ENCODE assay signal across 8 cellular contexts in the genomic region with DNA sequence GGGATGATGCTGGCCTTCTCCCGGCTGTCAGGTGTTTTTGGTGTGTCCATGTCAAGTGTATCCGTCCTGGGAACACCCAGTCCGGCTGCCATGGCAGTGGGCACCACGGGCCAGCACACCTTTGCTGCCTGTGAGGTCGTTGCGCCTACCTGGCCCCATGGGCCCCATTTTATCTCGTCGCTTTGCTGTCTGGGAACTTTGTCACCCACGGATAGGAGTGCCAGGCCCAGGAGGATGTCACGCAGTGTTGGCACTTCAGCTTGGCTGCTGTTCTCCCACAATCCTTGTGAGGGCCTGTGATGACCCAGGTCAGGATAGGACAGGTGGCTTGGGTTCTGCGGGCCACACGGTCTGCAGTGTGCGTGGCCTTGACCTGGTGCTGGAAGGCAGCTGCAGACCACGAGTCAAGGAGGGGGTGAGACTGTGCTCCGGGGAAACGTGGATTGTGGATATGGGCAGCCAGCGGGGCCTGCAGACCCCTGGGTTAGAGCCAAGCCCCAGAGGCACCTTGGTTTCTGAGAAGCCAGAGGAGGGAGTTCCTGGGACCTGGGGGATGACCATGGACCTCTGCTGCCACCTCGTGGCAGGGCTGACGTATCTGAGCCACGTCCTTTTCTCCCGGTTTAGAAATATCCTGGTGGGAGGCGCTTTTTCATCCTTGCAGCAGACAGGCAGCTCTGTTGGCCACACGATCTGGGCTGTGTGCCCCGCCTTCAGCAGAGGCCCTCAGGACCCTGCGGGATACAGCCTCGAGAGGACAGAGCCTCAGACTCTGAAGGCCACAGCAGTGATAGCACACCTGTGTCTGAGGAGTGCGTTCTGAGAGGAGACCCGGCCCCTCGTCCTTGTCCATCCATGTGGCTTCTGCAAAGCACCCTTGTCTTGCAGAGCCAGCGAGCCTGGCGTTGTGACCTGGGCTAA.
DNase-seq lines count a peak whose midpoint lies in the region; ATAC-seq and TF ChIP-seq lines count a peak whose summit lies in the region.

No MANE protein-coding gene starts in this region.

- H3K27me3 ChIP-seq in BLaER1 treated with 17β-estradiol and CSF1 and Interleukin-3, amounts not matched to agents 10 nM and 100 nM: 0 out of 22 replicates have a peak, but pooled peaks cover 0 to 3% (median 0%) of the 10 kb centered on the region in 11 experiments
- H3K27me3 ChIP-seq in lower lobe of right lung (ENCODE audit: low read depth): peaks cover 3% of the 10 kb centered on the region

- ATAC-seq in lower lobe of right lung (peak; percentile 87), GM21515 (IDR thresholded peaks at IDR 0.05; ENCODE audit: unreplicated experiment) (no peak)

- H3K4me1 ChIP-seq in BLaER1 treated with 17β-estradiol and CSF1 and Interleukin-3, amounts not matched to agents 10 nM and 100 nM: peaks cover 26 to 91% (median 79%) of the 10 kb centered on the region in 10 experiments
- H3K4me1 ChIP-seq in lower lobe of right lung: no peaks in the 10 kb centered on the region

- no peaks in the 10 kb centered on the region for H3K9me3 ChIP-seq in BLaER1 treated with 17β-estradiol and CSF1 and Interleukin-3, amounts not matched to agents 10 nM and 100 nM (replicated peaks in 1 of 11)
- no peaks in the 10 kb centered on the region for H3K9me3 ChIP-seq in lower lobe of right lung

- peak overlapping the region; percentile 66 to 98 (median 91) for H3K4me2 ChIP-seq in BLaER1 treated with 17β-estradiol and CSF1 and Interleukin-3, amounts not matched to agents 10 nM and 100 nM

- peak overlapping the region in 3 of 10 experiments; percentile 35 to 44 (median 39); a peak in 4 of 20 replicates for H3K4me3 ChIP-seq in BLaER1 treated with 17β-estradiol and CSF1 and Interleukin-3, amounts not matched to agents 10 nM and 100 nM
- H3K4me3 ChIP-seq in lower lobe of right lung: no peak overlapping the region

- peak overlapping the region in 9 of 11 experiments; percentile 41 to 80 (median 57); a peak in 14 of 22 replicates for H3K9ac ChIP-seq in BLaER1 treated with 17β-estradiol and CSF1 and Interleukin-3, amounts not matched to agents 10 nM and 100 nM

- TF ChIP-seq CTCF in lower lobe of right lung (IDR thresholded peaks at IDR 0.05): peak; percentile 76

- peak; percentile 63 for DNase-seq in HK-2 (ENCODE audit: unreplicated experiment)
- DNase-seq in NCI-H82 (lab: John Stamatoyannopoulos, UW): peak; percentile 95
- DNase-seq in activated CD4-positive, alpha-beta T cell treated with anti-CD3 and anti-CD28 coated beads, Interleukin-2, amount 50 U/mL, for 4 hours: peak; percentile 76 to 79
- peak; percentile 85 for DNase-seq in dermis blood vessel endothelial cell
- peak; percentile 79 for DNase-seq in lower lobe of right lung
- peak; percentile 51 for DNase-seq in stimulated activated CD8-positive, alpha-beta memory T cell treated with anti-CD3 and anti-CD28 coated beads, Interleukin-12 subunit alpha, Interleukin-12 subunit beta, amount 100 ng/mL, for 24 hours (ENCODE audit: extremely low read depth)

- intact Hi-C loops in lower lobe of right lung (cut with DNase I): no loop called here

- peak overlapping the region in 8 of 11 experiments; percentile 57 to 89 (median 71); a peak in 14 of 22 replicates for H3K27ac ChIP-seq in BLaER1 treated with 17β-estradiol and CSF1 and Interleukin-3, amounts not matched to agents 10 nM and 100 nM
- no peak overlapping the region for H3K27ac ChIP-seq in lower lobe of right lung

- no peaks in the 10 kb centered on the region for H3K36me3 ChIP-seq in BLaER1 treated with 17β-estradiol and CSF1 and Interleukin-3, amounts not matched to agents 10 nM and 100 nM
- H3K36me3 ChIP-seq in lower lobe of right lung: no peaks in the 10 kb centered on the region

- peaks cover 0 to 68% (median 15%) of the 10 kb centered on the region in 11 experiments; a peak in 13 of 22 replicates for H4K20me1 ChIP-seq in BLaER1 treated with 17β-estradiol and CSF1 and Interleukin-3, amounts not matched to agents 10 nM and 100 nM
